ENCODE assay signal across 16 cellular contexts in genomic region chr6:37523412-37523811, GRCh38. TPM values are rescaled to one million over a fixed set of nuclear protein-coding genes. Genes with fewer than 3 reads are reported as not detected.
DNase-seq lines count a peak whose midpoint lies in the region; ATAC-seq, FAIRE-seq and TF ChIP-seq lines count a peak whose summit lies in the region.
"Had no signal": no experiment of that assay in that cellular context is flagged by ENCODE, and none has a peak within 500 bp of the region (broad histone marks: within the 10 kb centered on the region; RNA-seq: fewer than 3 reads in every experiment).

No MANE protein-coding gene starts in this region.

- no peaks in the 10 kb centered on the region for H3K36me3 ChIP-seq in astrocyte (ENCODE audit: insufficient read depth, low read length)

- peaks cover 5% of the 10 kb centered on the region for H4K20me1 ChIP-seq in astrocyte (ENCODE audit: insufficient read depth, low read length)

- CTCF ChIA-PET in A549 (lab: Yijun Ruan, JAX): interaction anchor here (0.9 to 1.6 kb wide), 3 partner anchors 15 to 22 kb away, joined by 3 to 5 read pairs (median 4); no protein-coding TSS in a partner anchor

- no peak overlapping the region for H3K27ac Mint-ChIP-seq in astrocyte (ENCODE audit: unreplicated experiment)
- H3K27ac Mint-ChIP-seq in naive B cell: no peak overlapping the region

- no peaks in the 10 kb centered on the region for H3K79me2 ChIP-seq in astrocyte (ENCODE audit: insufficient read depth, low read length)

- H3K27ac ChIP-seq in A549 (no peak overlapping the region), astrocyte (ENCODE audit: low read depth, low read length) (no peak overlapping the region)
- H3K27ac ChIP-seq: 22Rv1, C4-2B, GM23248 had no signal

- no peak for TF ChIP-seq RAD21 in A549 (conservative IDR thresholded peaks at IDR 0.05 in 1 of 2, IDR thresholded peaks at IDR 0.05 in 1 of 2)

- H3K4me1 Mint-ChIP-seq in astrocyte (ENCODE audit: low read depth, unreplicated experiment): peaks cover 13% of the 10 kb centered on the region
- peaks cover 11 to 33% (median 18%) of the 10 kb centered on the region in 3 donors for H3K4me1 Mint-ChIP-seq in naive B cell

- TF ChIP-seq CTCF in A549 (IDR thresholded peaks at IDR 0.05) (no peak), astrocyte (IDR thresholded peaks at IDR 0.05; ENCODE audit: insufficient read depth, low read depth, low read length) (no peak), D721Med (IDR thresholded peaks at IDR 0.05; ENCODE audit: insufficient read depth, missing control alignments) (no peak)

- H3K4me1 ChIP-seq in A549 (peaks cover 15% of the 10 kb centered on the region), astrocyte (ENCODE audit: insufficient read depth, low read length) (peaks cover 18% of the 10 kb centered on the region)

- H3K4me3 Mint-ChIP-seq in astrocyte (ENCODE audit: unreplicated experiment) (no peak overlapping the region), naive B cell (peak overlapping the region in 1 of 8 donors; percentile 65)

- no peak overlapping the region for H3K9ac ChIP-seq in astrocyte (ENCODE audit: low read length)
- H3K9ac ChIP-seq: GM23248 had no signal

- TF ChIP-seq POLR2A in A549 (IDR thresholded peaks at IDR 0.05; ENCODE audit: low read length): no peak

- POLR2A ChIA-PET in A549 (lab: Yijun Ruan, JAX): no interaction called here

- H3K9me3 ChIP-seq in A549: no peaks in the 10 kb centered on the region
- peaks cover 4% of the 10 kb centered on the region for H3K9me3 ChIP-seq in astrocyte (ENCODE audit: insufficient read depth, low read depth, low read length)

- WGBS in A549 (ENCODE audit: missing lambda C conversion rate): 84% methylated on average over 7 of the region's 7 CpGs

- ATAC-seq in A549: no peak
- ATAC-seq in naive B cell (ENCODE audit: low read depth in 2 of 2): peak; percentile 43 to 67
- ATAC-seq in HG02588 (IDR thresholded peaks at IDR 0.05; ENCODE audit: unreplicated experiment): no peak
- ATAC-seq in GM21619 (IDR thresholded peaks at IDR 0.05; ENCODE audit: unreplicated experiment): no peak

- peaks cover 43% of the 10 kb centered on the region for H3K27me3 Mint-ChIP-seq in astrocyte (ENCODE audit: low read depth, unreplicated experiment)
- H3K27me3 Mint-ChIP-seq in naive B cell: peaks cover 28 to 34% (median 29%) of the 10 kb centered on the region in 3 donors
- H3K27me3 Mint-ChIP-seq: CD4-positive, alpha-beta memory T cell had no signal

- FAIRE-seq in A549 (lab: Jason Lieb, UNC) (no peak), astrocyte (lab: Jason Lieb, UNC) (no peak), D721Med (lab: Jason Lieb, UNC) (no peak)

- H3K9me3 Mint-ChIP-seq in astrocyte (ENCODE audit: unreplicated experiment): peaks cover 4% of the 10 kb centered on the region
- H3K9me3 Mint-ChIP-seq in naive B cell: peaks cover 0 to 6% (median 0%) of the 10 kb centered on the region in 7 donors

- peaks cover 8% of the 10 kb centered on the region for H3K27me3 ChIP-seq in astrocyte (ENCODE audit: insufficient read depth, low read length)

- no peaks in the 10 kb centered on the region for H3K36me3 Mint-ChIP-seq in astrocyte (ENCODE audit: low read depth, unreplicated experiment)
- no peaks in the 10 kb centered on the region for H3K36me3 Mint-ChIP-seq in naive B cell

- TF ChIP-seq EP300 in A549 (IDR thresholded peaks at IDR 0.05): no peak

- H3K4me3 ChIP-seq in A549 (no peak overlapping the region), astrocyte (ENCODE audit: insufficient read depth, low read depth, low read length) (no peak overlapping the region)
- H3K4me3 ChIP-seq: GM23248 had no signal

- H2AFZ ChIP-seq in astrocyte (ENCODE audit: low read depth, low read length): no peak overlapping the region
- H2AFZ ChIP-seq: GM23248 had no signal

- H3K4me2 ChIP-seq in A549 (peak overlapping the region; percentile 65; the same call in 1 of the 3 replicates), astrocyte (ENCODE audit: low read length) (peak overlapping the region; percentile 77)

- no peak for DNase-seq in A549 (ENCODE audit: low read depth in 1 of 2, low spot score in 1 of 2)
- peak; percentile 41 for DNase-seq in DMS79 treated with DMSO at 0.1 percent for 48 hours (lab: John Stamatoyannopoulos, UW)
- no peak for DNase-seq in astrocyte (ENCODE audit: low read depth)
- DNase-seq in naive B cell: no peak
- DNase-seq in D721Med (ENCODE audit: insufficient read length, low spot score): no peak
- no peak for DNase-seq in NCI-H82 treated with DMSO at 0.1 percent for 48 hours (lab: John Stamatoyannopoulos, UW; ENCODE audit: unreplicated experiment)
- DNase-seq: AML-193; CD4-positive, alpha-beta memory T cell; DMS153; GF-D8; GM23248; H7 had no signal

TF ChIP-seq in A549, 52 proteins besides CTCF, POLR2A, EP300 and RAD21:
- TF ChIP-seq BHLHE40 (IDR thresholded peaks at IDR 0.05; ENCODE audit: low read depth, low read length) (no peak), ELK1 (IDR thresholded peaks at IDR 0.05; ENCODE audit: low read depth, low read length) (no peak), MAFK (IDR thresholded peaks at IDR 0.05; ENCODE audit: partially characterized antibody) (no peak), POLR2AphosphoS2 (conservative IDR thresholded peaks at IDR 0.05; ENCODE audit: low read length) (no peak), ZSCAN20 (CRISPR knock-in tag; IDR thresholded peaks at IDR 0.05) (no peak), TFCP2L1 (CRISPR knock-in tag; IDR thresholded peaks at IDR 0.05) (no peak), HMGXB4 (CRISPR knock-in tag; IDR thresholded peaks at IDR 0.05; ENCODE audit: borderline replicate concordance) (no peak), RCOR1 (IDR thresholded peaks at IDR 0.05; ENCODE audit: low read depth, low read length) (no peak), RFX5 (IDR thresholded peaks at IDR 0.05) (no peak), MAX (IDR thresholded peaks at IDR 0.05) (no peak)

RNA-seq across cellular contexts. Expression of gene CCDC167, which starts 23.7 kb away (rescaled TPM):
- polyA plus RNA-seq in A549 (2011; rRNA removed): 35.1 and 48.2 TPM in 2 replicates
- 58.1 and 76.0 TPM in 2 replicates for polyA plus RNA-seq in A549 (2012; cell fraction: cytosol; rRNA removed)
- 41.1 and 64.1 TPM in 2 replicates for polyA plus RNA-seq in A549 (2012; cell fraction: nucleus; rRNA removed)
- polyA plus RNA-seq in A549 (2017; fragmentation: RNase III; extraction: RNeasy Plus Mini Kit Qiagen cat#74134 plus additional on column Dnase treatment): 37.5 to 41.9 TPM (median 39.1 TPM) in 3 replicates
- 14.0 TPM in 2 replicates for polyA minus RNA-seq in A549 (2011; rRNA and poly(A)+ RNA removed)
- total RNA-seq in astrocyte: 24.0 and 31.9 TPM in 2 replicates
- polyA plus RNA-seq in naive B cell (ENCODE audit: low read depth in 6 of 6): 10 to 100 TPM; 35.2 to 61.3 (median 52.4) TPM

Comparison
In these comparisons a context has a peak if more than half of its experiments do, and no peak if none do; other contexts are left out.
1. ATAC-seq: peak in naive B cell (2 of 2); none in A549 (0 of 2), HG02588 (single experiment) and GM21619 (single experiment).